Comparison of ENCODE assay signal across 14 cellular contexts in genomic region chr20:38127920-38128528, GRCh38. TPM values are rescaled to one million over a fixed set of nuclear protein-coding genes. Genes with fewer than 3 reads are reported as not detected.
DNase-seq lines count a peak whose midpoint lies in the region; ATAC-seq and TF ChIP-seq lines count a peak whose summit lies in the region.
"Had no signal": no experiment of that assay in that cellular context is flagged by ENCODE, and none has a peak within 500 bp of the region (broad histone marks: within the 10 kb centered on the region; RNA-seq: fewer than 3 reads in every experiment).

No MANE protein-coding gene starts in this region.

- TF ChIP-seq POLR2A in heart left ventricle (IDR thresholded peaks at IDR 0.05): no peak

- peaks cover 0 to 47% (median 39%) of the 10 kb centered on the region in 9 donors for H3K36me3 ChIP-seq in heart left ventricle
- peaks cover 43% of the 10 kb centered on the region for H3K36me3 ChIP-seq in left ventricle myocardium inferior
- peaks cover 49% of the 10 kb centered on the region for H3K36me3 ChIP-seq in osteoblast (ENCODE audit: insufficient read depth, low read length)

- intact Hi-C loops in heart left ventricle (cut with DNase I) (loop anchor here in 6 of 10 donors (2.0 to 10.0 kb wide), 5 partner anchors 17 to 56 kb away; no protein-coding TSS in a partner anchor), Right ventricle myocardium inferior (cut with DNase I) (loop anchor here (5.0 kb wide), 1 partner anchor 51 kb away; no protein-coding TSS in a partner anchor), left ventricle myocardium inferior (cut with micrococcal nuclease) (no loop called here)

- DNase-seq in heart left ventricle: no peak
- no peak for DNase-seq in Right ventricle myocardium inferior (ENCODE audit: missing footprints)
- no peak for DNase-seq in left ventricle myocardium inferior
- no peak for DNase-seq in osteoblast (ENCODE audit: insufficient read length, low spot score, missing footprints)
- no peak for DNase-seq in NCI-H2107 treated with DMSO at 0.1 percent for 48 hours (lab: John Stamatoyannopoulos, UW; ENCODE audit: unreplicated experiment)
- DNase-seq in NCI-H2107 (lab: John Stamatoyannopoulos, UW): no peak
- DNase-seq in UCSD-AML1 (lab: John Stamatoyannopoulos, UW; ENCODE audit: unreplicated experiment): no peak
- DNase-seq in stimulated activated naive CD4-positive, alpha-beta T cell (lab: John Stamatoyannopoulos, UW): no peak
- DNase-seq: activated CD4-positive, alpha-beta T cell treated with anti-CD3 and anti-CD28 coated beads, Interleukin-2, amount 50 U/mL, for 1 hour; activated T-cell treated with anti-CD3 and anti-CD28 coated beads, Interleukin-2, amount 50 U/mL, for 1 hour; CD8-positive, alpha-beta memory T cell; glutamatergic neuron had no signal

- 82 to 87% (median 84%) methylated on average over 9 of the region's 9 CpGs for WGBS in heart left ventricle, 4 donors

- no peaks in the 10 kb centered on the region for H3K9me3 ChIP-seq in heart left ventricle
- no peaks in the 10 kb centered on the region for H3K9me3 ChIP-seq in left ventricle myocardium inferior (replicated peaks)
- H3K9me3 ChIP-seq in osteoblast (ENCODE audit: low read depth, low read length): no peaks in the 10 kb centered on the region

- ATAC-seq in heart left ventricle: no peak
- ATAC-seq in Right ventricle myocardium inferior: no peak
- ATAC-seq: GM23338 had no signal

- H4K20me1 ChIP-seq in osteoblast (ENCODE audit: insufficient read depth, low read length): no peaks in the 10 kb centered on the region

- H3K4me1 ChIP-seq in heart left ventricle: peaks cover 8 to 57% (median 32%) of the 10 kb centered on the region in 12 donors
- peaks cover 65% of the 10 kb centered on the region for H3K4me1 ChIP-seq in left ventricle myocardium inferior
- peaks cover 44% of the 10 kb centered on the region for H3K4me1 ChIP-seq in osteoblast (ENCODE audit: insufficient read depth, low read length)

- H2AFZ ChIP-seq in osteoblast (ENCODE audit: low read length): no peak overlapping the region
- H2AFZ ChIP-seq: GM23338 had no signal

- no peak overlapping the region for H3K4me2 ChIP-seq in osteoblast (ENCODE audit: insufficient read depth, low read length)
- H3K4me2 ChIP-seq: GM23338 had no signal

- H3K4me3 ChIP-seq in heart left ventricle (no peak overlapping the region), left ventricle myocardium inferior (no peak overlapping the region), osteoblast (ENCODE audit: insufficient read depth, low read length) (no peak overlapping the region)
- H3K4me3 ChIP-seq: GM23338, SK-N-MC had no signal

- H3K79me2 ChIP-seq in osteoblast (ENCODE audit: insufficient read depth, low read length): no peaks in the 10 kb centered on the region

- H3K27me3 ChIP-seq in heart left ventricle (no peaks in the 10 kb centered on the region), left ventricle myocardium inferior (ENCODE audit: low read depth) (no peaks in the 10 kb centered on the region), osteoblast (ENCODE audit: insufficient read depth, low read length) (no peaks in the 10 kb centered on the region)

- TF ChIP-seq CTCF in heart left ventricle (IDR thresholded peaks at IDR 0.05) (no peak), left ventricle myocardium inferior (IDR thresholded peaks at IDR 0.05; ENCODE audit: borderline replicate concordance) (no peak), osteoblast (IDR thresholded peaks at IDR 0.05; ENCODE audit: extremely low read depth, low read depth, low read length) (no peak)

- H3K27ac ChIP-seq in heart left ventricle (peak overlapping the region in 11 of 12 donors; percentile 78 to 94 (median 84)), left ventricle myocardium inferior (replicated peaks) (peak overlapping the region; percentile 90), osteoblast (ENCODE audit: low read depth, low read length) (peak overlapping the region; percentile 63)
- H3K27ac ChIP-seq: SK-N-MC had no signal

RNA-seq across cellular contexts. Expression of gene TGM2, which starts 37.0 kb away (rescaled TPM):
- total RNA-seq in heart left ventricle (1,000 to 10,000 TPM in 1 of 9 donors, 100 to 1,000 TPM in 8; 271 to 1,146 (median 567) TPM), Right ventricle myocardium inferior (581 TPM), left ventricle myocardium inferior (846 TPM), osteoblast (78.2 and 137 TPM in 2 replicates)
- polyA plus RNA-seq in heart left ventricle: 100 to 1,000 TPM; 211 to 972 TPM
- total RNA-seq: CD8-positive, alpha-beta memory T cell had no signal
- polyA plus RNA-seq: CD8-positive, alpha-beta memory T cell had no signal
